ENCODE assay signal across 17 cellular contexts in the genomic region with DNA sequence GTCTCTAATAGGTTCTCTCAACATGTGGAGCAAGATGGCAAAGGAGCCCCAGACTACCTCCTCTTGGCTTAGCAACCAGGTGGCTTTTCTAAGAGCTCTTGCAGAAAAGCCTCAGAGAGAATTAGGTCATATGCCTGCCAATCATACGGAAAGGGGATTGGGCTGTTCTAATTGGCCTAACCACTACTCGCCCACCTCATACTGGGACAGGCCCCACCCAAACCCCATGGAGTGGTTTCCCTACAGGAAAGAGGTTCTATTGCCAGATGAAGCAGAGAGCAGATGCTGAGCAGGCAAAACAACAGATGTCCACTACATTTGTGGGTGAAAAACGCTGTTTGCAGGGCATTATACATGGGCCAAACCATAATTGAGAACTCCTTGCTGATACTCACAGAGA. TPM values are rescaled to one million over a fixed set of nuclear protein-coding genes. Genes with fewer than 3 reads are reported as not detected.
DNase-seq lines count a peak whose midpoint lies in the region; ATAC-seq lines count a peak whose summit lies in the region.
"Had no signal": no experiment of that assay in that cellular context is flagged by ENCODE, and none has a peak within 500 bp of the region (broad histone marks: within the 10 kb centered on the region; RNA-seq: fewer than 3 reads in every experiment).

No MANE protein-coding gene starts in this region.

- DNase-seq in NCI-H2107 treated with DMSO at 0.1 percent for 48 hours (lab: John Stamatoyannopoulos, UW; ENCODE audit: unreplicated experiment) (peak; percentile 12), NCI-H2107 (lab: John Stamatoyannopoulos, UW) (no peak), NCI-H2171 treated with DMSO at 0.1 percent for 48 hours (lab: John Stamatoyannopoulos, UW) (peak; percentile 95), cerebellum (ENCODE audit: low spot score) (peak; percentile 56), myocyte (ENCODE audit: low read depth) (peak; percentile 67), SIG-M5 (lab: John Stamatoyannopoulos, UW) (no peak)
- no peak for DNase-seq in activated CD8-positive, alpha-beta memory T cell treated with anti-CD3 and anti-CD28 coated beads, Interleukin-2, amount 10 ng/mL, durations not matched to agents 7 days and 5 days
- DNase-seq in effector CD8-positive, alpha-beta T cell (lab: John Stamatoyannopoulos, UW) = no peak
- DNase-seq: activated CD4-positive, alpha-beta T cell treated with anti-CD3 and anti-CD28 coated beads, Interleukin-2, amount 50 U/mL, for 4 hours; amygdala; CD4-positive, alpha-beta memory T cell; left lung; naive thymus-derived CD4-positive, alpha-beta T cell; NCI-H1417 treated with DMSO at 0.1 percent for 48 hours; T1000 had no signal

- H3K9me3 Mint-ChIP-seq in activated CD8-positive, alpha-beta memory T cell treated with anti-CD3 and anti-CD28 coated beads, Interleukin-2, amount 10 ng/mL, durations not matched to agents 7 days and 5 days (ENCODE audit: low read depth) = no peaks in the 10 kb centered on the region
- H3K9me3 Mint-ChIP-seq: activated T-helper 1 cell treated with anti-CD3 and anti-CD28 coated beads, Interleukin-12 subunit alpha, Interleukin-12 subunit beta, Interleukin-2, Interleukin-4 antibody, amounts not matched to agents 30 ng/mL and 10 ng/mL and 1 ng/mL, durations not matched to agents 14 hours and 24 hours and 36 hours; naive thymus-derived CD4-positive, alpha-beta T cell had no signal

- no peak for ATAC-seq in activated CD8-positive, alpha-beta memory T cell treated with anti-CD3 and anti-CD28 coated beads, Interleukin-2, amount 10 ng/mL, durations not matched to agents 7 days and 5 days
- ATAC-seq: left lung; naive thymus-derived CD4-positive, alpha-beta T cell; psoas muscle had no signal

- H3K4me3 Mint-ChIP-seq in activated CD8-positive, alpha-beta memory T cell treated with anti-CD3 and anti-CD28 coated beads, Interleukin-2, amount 10 ng/mL, durations not matched to agents 7 days and 5 days = no peak overlapping the region
- H3K4me3 Mint-ChIP-seq: activated T-helper 1 cell treated with anti-CD3 and anti-CD28 coated beads, Interleukin-12 subunit alpha, Interleukin-12 subunit beta, Interleukin-2, Interleukin-4 antibody, amounts not matched to agents 30 ng/mL and 10 ng/mL and 1 ng/mL, durations not matched to agents 14 hours and 24 hours and 36 hours; CD4-positive, alpha-beta memory T cell; naive thymus-derived CD4-positive, alpha-beta T cell had no signal

- CTCF ChIA-PET in activated CD8-positive, alpha-beta memory T cell treated with anti-CD3 and anti-CD28 coated beads, Interleukin-2, amount 10 ng/mL, durations not matched to agents 7 days and 5 days (lab: Charles Lee) = interaction anchor here (0.6 kb wide), 1 partner anchor 26 kb away, joined by 3 read pairs; no protein-coding TSS in a partner anchor

- H3K36me3 Mint-ChIP-seq in activated CD8-positive, alpha-beta memory T cell treated with anti-CD3 and anti-CD28 coated beads, Interleukin-2, amount 10 ng/mL, durations not matched to agents 7 days and 5 days = no peaks in the 10 kb centered on the region
- H3K36me3 Mint-ChIP-seq: CD4-positive, alpha-beta memory T cell had no signal

- no peak overlapping the region for H3K27ac Mint-ChIP-seq in activated CD8-positive, alpha-beta memory T cell treated with anti-CD3 and anti-CD28 coated beads, Interleukin-2, amount 10 ng/mL, durations not matched to agents 7 days and 5 days
- H3K27ac Mint-ChIP-seq: activated T-helper 1 cell treated with anti-CD3 and anti-CD28 coated beads, Interleukin-12 subunit alpha, Interleukin-12 subunit beta, Interleukin-2, Interleukin-4 antibody, amounts not matched to agents 30 ng/mL and 10 ng/mL and 1 ng/mL, durations not matched to agents 14 hours and 24 hours and 36 hours; CD4-positive, alpha-beta memory T cell; naive thymus-derived CD4-positive, alpha-beta T cell had no signal

- H3K4me1 Mint-ChIP-seq in activated CD8-positive, alpha-beta memory T cell treated with anti-CD3 and anti-CD28 coated beads, Interleukin-2, amount 10 ng/mL, durations not matched to agents 7 days and 5 days = peaks cover 14% of the 10 kb centered on the region
- H3K4me1 Mint-ChIP-seq: CD4-positive, alpha-beta memory T cell had no signal

- H3K27me3 Mint-ChIP-seq in activated CD8-positive, alpha-beta memory T cell treated with anti-CD3 and anti-CD28 coated beads, Interleukin-2, amount 10 ng/mL, durations not matched to agents 7 days and 5 days = peaks cover 18% of the 10 kb centered on the region

RNA-seq across cellular contexts. Expression of a gene that starts 29.0 kb away (rescaled TPM):
- total RNA-seq in cerebellum (43.3 TPM), myocyte (126 and 220 TPM in 2 replicates)
- 131 TPM for polyA plus RNA-seq in myocyte (2012)
- under 1 TPM in 1 of 2 experiments, not detected in 1; 0.21 TPM for total RNA-seq in activated CD8-positive, alpha-beta memory T cell treated with anti-CD3 and anti-CD28 coated beads, Interleukin-2, amount 10 ng/mL, durations not matched to agents 7 days and 5 days
- total RNA-seq: activated T-helper 1 cell treated with anti-CD3 and anti-CD28 coated beads, Interleukin-12 subunit alpha, Interleukin-12 subunit beta, Interleukin-2, Interleukin-4 antibody, amounts not matched to agents 30 ng/mL and 10 ng/mL and 1 ng/mL, durations not matched to agents 14 hours and 24 hours and 36 hours; CD4-positive, alpha-beta memory T cell had no signal
- polyA plus RNA-seq: CD4-positive, alpha-beta memory T cell; naive thymus-derived CD4-positive, alpha-beta T cell had no signal

Comparison
In these comparisons a context has a peak if more than half of its experiments do, and no peak if none do; other contexts are left out.
1. DNase-seq: peak in NCI-H2107 treated with DMSO at 0.1 percent for 48 hours (single experiment), NCI-H2171 treated with DMSO at 0.1 percent for 48 hours (single experiment), cerebellum (single experiment) and myocyte (single experiment); none in NCI-H2107 (single experiment), activated CD8-positive, alpha-beta memory T cell treated with anti-CD3 and anti-CD28 coated beads, Interleukin-2, amount 10 ng/mL, durations not matched to agents 7 days and 5 days (single experiment), SIG-M5 (single experiment) and effector CD8-positive, alpha-beta T cell (single experiment).
2. RNA of a gene that starts 29.0 kb away (total RNA-seq): 126 to 220 TPM in myocyte and 43.3 TPM in cerebellum (single experiment); 0.21 TPM in activated CD8-positive, alpha-beta memory T cell treated with anti-CD3 and anti-CD28 coated beads, Interleukin-2, amount 10 ng/mL, durations not matched to agents 7 days and 5 days; every median in the first group is over 10 times any median in the second.